ENCODE assay signal across 22 cellular contexts in the genomic region with DNA sequence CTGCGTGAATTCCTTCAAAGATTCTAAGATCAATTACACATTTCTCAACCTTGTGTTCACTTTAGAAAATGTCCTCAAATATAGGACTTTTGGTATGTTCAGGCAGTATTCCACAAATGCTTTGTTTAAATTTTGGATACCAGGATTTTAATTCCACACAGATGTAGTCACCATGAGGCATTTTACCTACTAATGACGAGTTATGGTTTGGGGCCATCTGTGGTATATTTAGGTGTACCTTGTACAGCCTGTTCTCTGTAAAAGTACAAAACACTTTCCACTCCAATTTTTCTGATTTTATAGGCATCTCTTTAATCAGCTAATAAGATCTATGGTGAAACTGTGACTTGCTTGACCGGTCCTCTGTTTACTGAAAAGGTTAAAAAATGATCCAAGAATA.
"Had no signal": no experiment of that assay in that cellular context is flagged by ENCODE, and none has a peak within 500 bp of the region (broad histone marks: within the 10 kb centered on the region; RNA-seq: fewer than 3 reads in every experiment).

No MANE protein-coding gene starts in this region.

- H3K4me3 ChIP-seq: esophagus muscularis mucosa, gastrocnemius medialis, left ventricle myocardium inferior, lower lobe of right lung, spleen, testis, tibial nerve had no signal

- H3K36me3 Mint-ChIP-seq: immature natural killer cell; naive thymus-derived CD4-positive, alpha-beta T cell; stimulated activated memory B cell treated with anti-CD40 and anti-IgM and Interleukin-4, amounts not matched to agents 10 μg/mL and 1 μg/mL and 100 μg/mL, for 72 hours had no signal

- H3K9me3 Mint-ChIP-seq: stimulated activated memory B cell treated with anti-CD40 and anti-IgM and Interleukin-4, amounts not matched to agents 10 μg/mL and 1 μg/mL and 100 μg/mL, for 72 hours; stimulated activated naive CD8-positive, alpha-beta T cell treated with anti-CD3 and anti-CD28 coated beads, Interleukin-15, Interleukin-2, amounts not matched to agents 100 ng/mL and 50 ng/mL, for 24 hours had no signal

- H3K4me3 Mint-ChIP-seq: dendritic cell treated with granulocyte-macrophage colony-stimulating factor and Interleukin-4, amounts not matched to agents 40 ng/mL and 50 ng/mL, for 4 days; effector memory CD8-positive, alpha-beta T cell; immature natural killer cell; naive thymus-derived CD4-positive, alpha-beta T cell; stimulated activated memory B cell treated with anti-CD40 and anti-IgM and Interleukin-4, amounts not matched to agents 10 μg/mL and 1 μg/mL and 100 μg/mL, for 72 hours; stimulated activated naive CD8-positive, alpha-beta T cell treated with anti-CD3 and anti-CD28 coated beads, Interleukin-15, Interleukin-2, amounts not matched to agents 100 ng/mL and 50 ng/mL, for 24 hours had no signal

- H3K27me3 ChIP-seq: esophagus muscularis mucosa, gastrocnemius medialis, neutrophil, spleen, testis, tibial nerve had no signal

- H3K27ac Mint-ChIP-seq: dendritic cell treated with granulocyte-macrophage colony-stimulating factor and Interleukin-4, amounts not matched to agents 40 ng/mL and 50 ng/mL, for 4 days; effector memory CD8-positive, alpha-beta T cell; immature natural killer cell; naive thymus-derived CD4-positive, alpha-beta T cell; stimulated activated memory B cell treated with anti-CD40 and anti-IgM and Interleukin-4, amounts not matched to agents 10 μg/mL and 1 μg/mL and 100 μg/mL, for 72 hours; stimulated activated naive CD8-positive, alpha-beta T cell treated with anti-CD3 and anti-CD28 coated beads, Interleukin-15, Interleukin-2, amounts not matched to agents 100 ng/mL and 50 ng/mL, for 24 hours had no signal

- H3K9me3 ChIP-seq: esophagus muscularis mucosa, gastrocnemius medialis, left ventricle myocardium inferior, lower lobe of right lung, neutrophil, spleen, testis, tibial nerve had no signal

- H3K4me1 ChIP-seq: gastrocnemius medialis, left ventricle myocardium inferior, lower lobe of right lung, spleen, testis had no signal

- DNase-seq: effector memory CD8-positive, alpha-beta T cell; gastrocnemius medialis; glutamatergic neuron; immature natural killer cell; kidney; left cardiac atrium; left ventricle myocardium inferior; lower lobe of right lung; mesenchymal stem cell; naive thymus-derived CD4-positive, alpha-beta T cell; spleen; stimulated activated CD4-positive, alpha-beta T cell treated with anti-CD3 and anti-CD28 coated beads, Interleukin-15, amount 100 ng/mL, for 24 hours; stimulated activated CD4-positive, alpha-beta T cell treated with anti-CD3 and anti-CD28 coated beads, Interleukin-1b, Interleukin-23, amount 100 ng/mL, for 48 hours; stimulated activated CD4-positive, alpha-beta T cell treated with anti-CD3 and anti-CD28 coated beads, Interleukin-4, amount 100 ng/mL, for 24 hours; testis had no signal

- H3K27me3 Mint-ChIP-seq: dendritic cell treated with granulocyte-macrophage colony-stimulating factor and Interleukin-4, amounts not matched to agents 40 ng/mL and 50 ng/mL, for 4 days; effector memory CD8-positive, alpha-beta T cell; naive thymus-derived CD4-positive, alpha-beta T cell; stimulated activated memory B cell treated with anti-CD40 and anti-IgM and Interleukin-4, amounts not matched to agents 10 μg/mL and 1 μg/mL and 100 μg/mL, for 72 hours; stimulated activated naive CD8-positive, alpha-beta T cell treated with anti-CD3 and anti-CD28 coated beads, Interleukin-15, Interleukin-2, amounts not matched to agents 100 ng/mL and 50 ng/mL, for 24 hours had no signal

- H3K27ac ChIP-seq: epithelial cell of prostate, gastrocnemius medialis, left ventricle myocardium inferior, lower lobe of right lung, neutrophil, spleen, testis, tibial nerve had no signal

- H3K36me3 ChIP-seq: esophagus muscularis mucosa, gastrocnemius medialis, left ventricle myocardium inferior, lower lobe of right lung, neutrophil, spleen, tibial nerve had no signal

- H3K4me1 Mint-ChIP-seq: immature natural killer cell; naive thymus-derived CD4-positive, alpha-beta T cell; stimulated activated memory B cell treated with anti-CD40 and anti-IgM and Interleukin-4, amounts not matched to agents 10 μg/mL and 1 μg/mL and 100 μg/mL, for 72 hours had no signal
